10 cellular contexts compared by ENCODE assay signal in the genomic region with DNA sequence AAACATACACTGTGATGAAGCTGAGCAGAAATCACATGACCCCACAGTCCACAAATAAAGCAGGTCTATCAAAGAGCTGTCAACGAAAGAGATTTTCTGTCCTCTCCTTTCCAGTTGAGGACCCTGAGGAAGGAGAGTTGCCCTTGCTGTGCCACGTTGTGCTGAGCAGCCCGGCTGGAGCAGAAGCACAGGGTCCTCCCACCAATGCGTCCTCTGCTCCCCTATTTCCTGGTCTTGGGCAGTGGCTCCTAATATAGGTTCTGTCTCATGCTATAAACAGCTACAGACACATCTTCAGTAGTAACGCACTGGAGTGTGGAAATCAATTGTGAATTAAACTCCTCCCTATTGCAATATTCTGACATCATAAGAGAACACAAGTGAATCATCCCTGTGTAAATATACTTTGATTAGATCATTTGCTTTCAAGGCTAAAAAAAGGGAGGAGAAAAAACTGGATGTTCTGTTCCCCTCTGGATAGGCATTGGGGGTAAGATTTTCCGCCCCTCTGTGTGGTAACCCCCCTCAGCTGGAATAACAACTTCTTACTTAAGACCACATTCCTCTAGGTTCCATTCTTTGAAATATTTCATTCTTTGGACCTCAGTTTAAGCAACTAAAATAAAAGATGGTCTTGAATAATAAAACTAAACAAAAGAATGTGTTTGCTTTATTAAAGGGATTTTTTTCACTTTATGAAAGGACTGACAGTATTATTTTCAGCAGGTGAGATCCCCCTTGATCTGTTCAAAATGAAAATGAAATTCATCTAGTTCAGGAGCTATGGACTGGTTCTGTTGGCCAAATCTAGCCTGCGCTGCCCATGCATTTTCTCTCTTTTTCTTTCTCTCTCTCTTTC. TPM values are rescaled to one million over a fixed set of nuclear protein-coding genes. Genes with fewer than 3 reads are reported as not detected.
A peak's percentile ranks its signal among the peaks of the same experiment; 100 is the strongest.
DNase-seq lines count a peak whose midpoint lies in the region; ATAC-seq, FAIRE-seq and TF ChIP-seq lines count a peak whose summit lies in the region.
"Had no signal": no experiment of that assay in that cellular context is flagged by ENCODE, and none has a peak within 500 bp of the region (broad histone marks: within the 10 kb centered on the region; RNA-seq: fewer than 3 reads in every experiment).

No MANE protein-coding gene starts in this region.

- H3K9me3 ChIP-seq in body of pancreas (no peaks in the 10 kb centered on the region), HepG2 (ENCODE audit: low read length) (no peaks in the 10 kb centered on the region), aorta (ENCODE audit: control insufficient read depth, low read length) (no peaks in the 10 kb centered on the region)

- WGBS in body of pancreas, 2 donors, result 36 to 41% methylated on average over 7 of the region's 7 CpGs
- WGBS in HepG2 (ENCODE audit: low lambda C conversion rate), result 10% methylated on average over 7 of the region's 7 CpGs
- WGBS in aorta, 2 donors, result 24 to 31% methylated on average over 7 of the region's 7 CpGs

- H3K36me3 ChIP-seq in body of pancreas (replicated peaks in 1 of 2; ENCODE audit: insufficient read depth in 1 of 2, low read depth in 2 of 2), result no peaks in the 10 kb centered on the region
- H3K36me3 ChIP-seq in HepG2 (replicated peaks in 1 of 2; ENCODE audit: control insufficient read depth in 1 of 2, insufficient read depth in 2 of 2, low read length in 2 of 2), result no peaks in the 10 kb centered on the region
- H3K36me3 ChIP-seq in aorta (ENCODE audit: control insufficient read depth in 1 of 2, insufficient read depth in 2 of 2, low read length in 1 of 2), result no peaks in the 10 kb centered on the region

- H2AFZ ChIP-seq in HepG2 (ENCODE audit: low read length), result no peak overlapping the region

- peaks cover 14% of the 10 kb centered on the region for H3K27me3 Mint-ChIP-seq in activated CD4-positive, alpha-beta memory T cell treated with anti-CD3 and anti-CD28 coated beads for 36 hours
- H3K27me3 Mint-ChIP-seq in activated CD4-positive, alpha-beta memory T cell treated with anti-CD3 and anti-CD28 coated beads, Interleukin-2, amount 10 ng/mL, durations not matched to agents 7 days and 5 days, result peaks cover 36% of the 10 kb centered on the region

- peak overlapping the region; percentile 65 for H3K4me2 ChIP-seq in HepG2 (ENCODE audit: low read depth, low read length)

- in situ Hi-C loops in HepG2 (cut with HindIII; ENCODE audit: extremely low pct_ligation_motif_present, low pct_unique_long_range_greater_than_20kb), result no loop called here

- H3K9ac ChIP-seq in HepG2 (ENCODE audit: insufficient read depth, low read depth, low read length), result peak overlapping the region; percentile 42

- intact Hi-C loops in activated CD4-positive, alpha-beta memory T cell treated with anti-CD3 and anti-CD28 coated beads for 36 hours (cut with micrococcal nuclease), result no loop called here
- intact Hi-C loops in body of pancreas (cut with DNase I) (no loop called here), HepG2 (cut with micrococcal nuclease; ENCODE audit: unreplicated experiment) (loop anchor here (1.0 to 2.0 kb wide), 3 partner anchors 20 to 42 kb away; no protein-coding TSS in a partner anchor), aorta (cut with DNase I) (loop anchor here in 1 of 2 donors (2.0 kb wide), 1 partner anchor 204 kb away; no protein-coding TSS in a partner anchor)

- H3K4me3 ChIP-seq in body of pancreas, result no peak overlapping the region
- peak overlapping the region in 2 of 3 experiments; percentile 5 to 30; a peak in 3 of 6 replicates for H3K4me3 ChIP-seq in HepG2 (replicated peaks in 1 of 3; ENCODE audit: insufficient read depth in 1 of 3, low read depth in 2 of 3, low read length in 3 of 3)
- no peak overlapping the region for H3K4me3 ChIP-seq in aorta (ENCODE audit: low read length in 2 of 2)

- TF ChIP-seq POLR2A in body of pancreas (IDR thresholded peaks at IDR 0.05) (peak; percentile 68 to 71 (median 69)), HepG2 (IDR thresholded peaks at IDR 0.05; ENCODE audit: insufficient read depth in 1 of 2, low read depth in 2 of 2, low read length in 2 of 2) (no peak), GM12892 (IDR thresholded peaks at IDR 0.05; ENCODE audit: low read depth, low read length) (no peak)

- no TSS peak for BruUV-seq in HepG2 (replicated peaks; lab: Mats Ljungman, UMichigan)

- H3K9me3 Mint-ChIP-seq in activated CD4-positive, alpha-beta memory T cell treated with anti-CD3 and anti-CD28 coated beads for 36 hours, result no peaks in the 10 kb centered on the region
- no peaks in the 10 kb centered on the region for H3K9me3 Mint-ChIP-seq in activated CD4-positive, alpha-beta memory T cell treated with anti-CD3 and anti-CD28 coated beads, Interleukin-2, amount 10 ng/mL, durations not matched to agents 7 days and 5 days
- H3K9me3 Mint-ChIP-seq: CD4-positive, alpha-beta memory T cell had no signal

- no peaks in the 10 kb centered on the region for H3K79me2 ChIP-seq in HepG2 (ENCODE audit: insufficient read depth, low read length)

- TF ChIP-seq RAD21 in HepG2 (CRISPR knock-in tag; IDR thresholded peaks at IDR 0.05), result no peak

- peak; percentile 44 to 87; a peak in 3 of 4 replicates for TF ChIP-seq EP300 in HepG2 (IDR thresholded peaks at IDR 0.05; ENCODE audit: low read depth in 2 of 2, low read length in 2 of 2)
- peak; percentile 55; the same call in 1 of the 2 replicates for TF ChIP-seq EP300 in HepG2 (CRISPR knock-in tag; IDR thresholded peaks at IDR 0.05; ENCODE audit: borderline replicate concordance)

- DNase-seq in activated CD4-positive, alpha-beta memory T cell treated with anti-CD3 and anti-CD28 coated beads for 36 hours, result peak; percentile 3
- no peak for DNase-seq in activated CD4-positive, alpha-beta memory T cell treated with anti-CD3 and anti-CD28 coated beads, Interleukin-2, amount 10 ng/mL, durations not matched to agents 7 days and 5 days
- DNase-seq in body of pancreas (peak in 3 of 4 donors; percentile 39 to 72 (median 68)), HepG2 (ENCODE audit: low spot score) (peak; percentile 87), aorta (no peak), GM12892 (ENCODE audit: insufficient read length) (no peak)
- no peak for DNase-seq in activated T-cell treated with anti-CD3 and anti-CD28 coated beads, Interleukin-2, amount 50 U/mL, for 1 hour
- DNase-seq: CD4-positive, alpha-beta memory T cell; H7 had no signal

- H3K36me3 Mint-ChIP-seq in activated CD4-positive, alpha-beta memory T cell treated with anti-CD3 and anti-CD28 coated beads for 36 hours, result no peaks in the 10 kb centered on the region
- H3K36me3 Mint-ChIP-seq in activated CD4-positive, alpha-beta memory T cell treated with anti-CD3 and anti-CD28 coated beads, Interleukin-2, amount 10 ng/mL, durations not matched to agents 7 days and 5 days (ENCODE audit: low read depth), result no peaks in the 10 kb centered on the region
- H3K36me3 Mint-ChIP-seq: CD4-positive, alpha-beta memory T cell had no signal

- peaks cover 32% of the 10 kb centered on the region for H3K4me1 ChIP-seq in body of pancreas
- peaks cover 53% of the 10 kb centered on the region for H3K4me1 ChIP-seq in HepG2 (ENCODE audit: insufficient read depth, low read length)
- H3K4me1 ChIP-seq in aorta (ENCODE audit: control insufficient read depth in 1 of 2, insufficient read depth in 2 of 2, low read length in 2 of 2), result peaks cover 0 to 3% of the 10 kb centered on the region in 2 donors

- POLR2A ChIA-PET in activated CD4-positive, alpha-beta memory T cell treated with anti-CD3 and anti-CD28 coated beads for 36 hours (lab: Charles Lee), result interaction anchor here (0.5 kb wide), 1 partner anchor 94 kb away, joined by 3 read pairs; no protein-coding TSS in a partner anchor
- POLR2A ChIA-PET in activated CD4-positive, alpha-beta memory T cell treated with anti-CD3 and anti-CD28 coated beads, Interleukin-2, amount 10 ng/mL, durations not matched to agents 7 days and 5 days (lab: Charles Lee), result interaction anchor here (1.2 kb wide), 1 partner anchor 9 kb away, joined by 6 read pairs; no protein-coding TSS in a partner anchor
- POLR2A ChIA-PET in HepG2 (lab: Yijun Ruan, JAX), result interaction anchor here (0.7 to 6.5 kb wide), 27 partner anchors 10 to 212 kb away, joined by 3 to 185 read pairs (median 6); partner anchors contain the start of genes HS1BP3 and RHOB

- no peaks in the 10 kb centered on the region for H3K27me3 ChIP-seq in body of pancreas
- no peaks in the 10 kb centered on the region for H3K27me3 ChIP-seq in HepG2 (ENCODE audit: control insufficient read depth in 1 of 2, insufficient read depth in 2 of 2, low read length in 2 of 2)
- no peaks in the 10 kb centered on the region for H3K27me3 ChIP-seq in aorta (ENCODE audit: control insufficient read depth in 1 of 2, insufficient read depth in 2 of 2, low read length in 1 of 2)

- FAIRE-seq in HepG2 (lab: Jason Lieb, UNC) (no peak), GM12892 (lab: Jason Lieb, UNC) (no peak)

- H3K27ac Mint-ChIP-seq in activated CD4-positive, alpha-beta memory T cell treated with anti-CD3 and anti-CD28 coated beads for 36 hours, result no peak overlapping the region
- no peak overlapping the region for H3K27ac Mint-ChIP-seq in activated CD4-positive, alpha-beta memory T cell treated with anti-CD3 and anti-CD28 coated beads, Interleukin-2, amount 10 ng/mL, durations not matched to agents 7 days and 5 days

- ATAC-seq in body of pancreas, result peak; percentile 77
- peak; percentile 47 for ATAC-seq in HepG2
- peak; percentile 77 for ATAC-seq in aorta (ENCODE audit: low FRiP score)
- ATAC-seq in GM18873 (IDR thresholded peaks at IDR 0.05; ENCODE audit: low FRiP score, unreplicated experiment), result no peak

- CTCF ChIA-PET in activated CD4-positive, alpha-beta memory T cell treated with anti-CD3 and anti-CD28 coated beads for 36 hours (lab: Charles Lee), result interaction anchor here (2.1 to 5.3 kb wide), 4 partner anchors 8 to 212 kb away, joined by 8 to 60 read pairs (median 27); partner anchors contain the start of genes HS1BP3 and RHOB
- CTCF ChIA-PET in activated CD4-positive, alpha-beta memory T cell treated with anti-CD3 and anti-CD28 coated beads, Interleukin-2, amount 10 ng/mL, durations not matched to agents 7 days and 5 days (lab: Charles Lee), result interaction anchor here (0.8 to 4.1 kb wide), 9 partner anchors 9 to 223 kb away, joined by 3 to 48 read pairs (median 9); partner anchors contain the start of gene RHOB
- CTCF ChIA-PET in HepG2 (lab: Yijun Ruan, JAX; ENCODE audit: low intra/inter-chr PET ratio, low total read pairs), result interaction anchor here (1.1 kb wide), 1 partner anchor 158 kb away, joined by 3 read pairs; no protein-coding TSS in a partner anchor

- H3K4me1 Mint-ChIP-seq in activated CD4-positive, alpha-beta memory T cell treated with anti-CD3 and anti-CD28 coated beads for 36 hours (ENCODE audit: low read depth), result peaks cover 2% of the 10 kb centered on the region
- peaks cover 3% of the 10 kb centered on the region for H3K4me1 Mint-ChIP-seq in activated CD4-positive, alpha-beta memory T cell treated with anti-CD3 and anti-CD28 coated beads, Interleukin-2, amount 10 ng/mL, durations not matched to agents 7 days and 5 days
- H3K4me1 Mint-ChIP-seq: CD4-positive, alpha-beta memory T cell had no signal

- no peak overlapping the region for H3K4me3 Mint-ChIP-seq in activated CD4-positive, alpha-beta memory T cell treated with anti-CD3 and anti-CD28 coated beads for 36 hours
- H3K4me3 Mint-ChIP-seq in activated CD4-positive, alpha-beta memory T cell treated with anti-CD3 and anti-CD28 coated beads, Interleukin-2, amount 10 ng/mL, durations not matched to agents 7 days and 5 days, result no peak overlapping the region
- H3K4me3 Mint-ChIP-seq: CD4-positive, alpha-beta memory T cell had no signal

- TF ChIP-seq CTCF in body of pancreas (IDR thresholded peaks at IDR 0.05), result peak in 1 of 7 experiments; percentile 21
- no peak for TF ChIP-seq CTCF in HepG2 (CRISPR knock-in tag; IDR thresholded peaks at IDR 0.05)

- H3K27ac ChIP-seq in body of pancreas (peak overlapping the region; percentile 60 to 87 (median 82)), HepG2 (ENCODE audit: extremely low read length, insufficient read depth, low read length) (peak overlapping the region; percentile 43), aorta (ENCODE audit: low read depth in 1 of 2, low read length in 2 of 2) (peak overlapping the region; percentile 70 to 91)

- no peaks in the 10 kb centered on the region for H4K20me1 ChIP-seq in HepG2 (ENCODE audit: insufficient read depth, low read length)

RNA-seq across cellular contexts. Expression of gene RHOB, which starts 8.3 kb away (rescaled TPM):
- 10 to 100 TPM; 31.6 to 33.6 TPM for total RNA-seq in activated CD4-positive, alpha-beta memory T cell treated with anti-CD3 and anti-CD28 coated beads for 36 hours
- 10 to 100 TPM; 14.0 to 14.4 TPM for total RNA-seq in activated CD4-positive, alpha-beta memory T cell treated with anti-CD3 and anti-CD28 coated beads, Interleukin-2, amount 10 ng/mL, durations not matched to agents 7 days and 5 days
- total RNA-seq in body of pancreas (100 to 1,000 TPM; 376 to 784 TPM), HepG2 (2016; rRNA removed; fragmentation: Illumina TruSeq; extraction: Trizol) (192 and 268 TPM in 2 replicates), aorta (1,000 to 10,000 TPM in 1 of 2 donors, 100 to 1,000 TPM in 1; 271 to 1,049 TPM)
- total RNA-seq in HepG2 (2016; cell fraction: cytosol; rRNA removed; fragmentation: Illumina TruSeq; extraction: Trizol; ENCODE audit: low read depth), result 40.2 and 44.0 TPM in 2 replicates
- total RNA-seq in HepG2 (2016; cell fraction: insoluble cytoplasmic fraction; rRNA removed; fragmentation: Illumina TruSeq; extraction: Trizol), result 176 and 281 TPM in 2 replicates
- total RNA-seq in HepG2 (2016; cell fraction: membrane; rRNA removed; fragmentation: Illumina TruSeq; extraction: Trizol), result 165 and 177 TPM in 2 replicates
- total RNA-seq in HepG2 (2016; cell fraction: nucleus; rRNA removed; fragmentation: Illumina TruSeq; extraction: Trizol), result 193 and 207 TPM in 2 replicates
- polyA plus RNA-seq in HepG2 (2011; rRNA removed) (192 and 237 TPM in 2 replicates), aorta (100 to 1,000 TPM; 150 to 580 TPM)
- polyA plus RNA-seq in HepG2 (2011; cell fraction: cytosol; rRNA removed), result 193 and 210 TPM in 2 replicates
- 241 and 269 TPM in 2 replicates for polyA plus RNA-seq in HepG2 (2011; cell fraction: nucleus; rRNA removed)
- 158 and 213 TPM in 2 replicates for polyA plus RNA-seq in HepG2 (2012)
- 33.6 and 36.3 TPM in 2 replicates for polyA plus RNA-seq in HepG2 (2016; cell fraction: cytosol; fragmentation: Illumina TruSeq; extraction: Trizol; ENCODE audit: low read depth)
- polyA plus RNA-seq in HepG2 (2016; cell fraction: insoluble cytoplasmic fraction; fragmentation: Illumina TruSeq; extraction: Trizol; ENCODE audit: low read depth), result 232 and 273 TPM in 2 replicates
- 112 and 122 TPM in 2 replicates for polyA plus RNA-seq in HepG2 (2016; cell fraction: membrane; fragmentation: Illumina TruSeq; extraction: Trizol; ENCODE audit: low read depth)
- polyA plus RNA-seq in HepG2 (2016; cell fraction: nucleus; fragmentation: Illumina TruSeq; extraction: Trizol; ENCODE audit: insufficient read depth, low read depth), result 333 and 350 TPM in 2 replicates
- 88.5 and 225 TPM in 2 replicates for polyA minus RNA-seq in HepG2 (2011; rRNA and poly(A)+ RNA removed; ENCODE audit: low replicate concordance)
- 132 and 167 TPM in 2 replicates for polyA minus RNA-seq in HepG2 (2011; cell fraction: cytosol; rRNA and poly(A)+ RNA removed)
- polyA minus RNA-seq in HepG2 (2011; cell fraction: nucleus; rRNA and poly(A)+ RNA removed), result 162 and 170 TPM in 2 replicates
- polyA plus RNA-seq in GM12892 (2012; ENCODE audit: missing spikeins), result 9.5 TPM

Comparison
In these comparisons a context has a peak if more than half of its experiments do, and no peak if none do; other contexts are left out.
1. DNase-seq: peak in activated CD4-positive, alpha-beta memory T cell treated with anti-CD3 and anti-CD28 coated beads for 36 hours (single experiment), body of pancreas (3 of 4) and HepG2 (single experiment); none in activated CD4-positive, alpha-beta memory T cell treated with anti-CD3 and anti-CD28 coated beads, Interleukin-2, amount 10 ng/mL, durations not matched to agents 7 days and 5 days (single experiment), aorta (0 of 2), GM12892 (single experiment) and activated T-cell treated with anti-CD3 and anti-CD28 coated beads, Interleukin-2, amount 50 U/mL, for 1 hour (single experiment).
2. H3K4me3 ChIP-seq: peak in HepG2 (2 of 3); none in body of pancreas (0 of 2) and aorta (0 of 2).
3. POLR2A ChIP-seq: peak in body of pancreas (3 of 3); none in HepG2 (0 of 2) and GM12892 (single experiment).
4. Peak in every context shown above with its lines, with median percentiles within 50 percentile points of each other: H3K27ac ChIP-seq.